Comparison of ENCODE assay signal across 12 cellular contexts in the genomic region with DNA sequence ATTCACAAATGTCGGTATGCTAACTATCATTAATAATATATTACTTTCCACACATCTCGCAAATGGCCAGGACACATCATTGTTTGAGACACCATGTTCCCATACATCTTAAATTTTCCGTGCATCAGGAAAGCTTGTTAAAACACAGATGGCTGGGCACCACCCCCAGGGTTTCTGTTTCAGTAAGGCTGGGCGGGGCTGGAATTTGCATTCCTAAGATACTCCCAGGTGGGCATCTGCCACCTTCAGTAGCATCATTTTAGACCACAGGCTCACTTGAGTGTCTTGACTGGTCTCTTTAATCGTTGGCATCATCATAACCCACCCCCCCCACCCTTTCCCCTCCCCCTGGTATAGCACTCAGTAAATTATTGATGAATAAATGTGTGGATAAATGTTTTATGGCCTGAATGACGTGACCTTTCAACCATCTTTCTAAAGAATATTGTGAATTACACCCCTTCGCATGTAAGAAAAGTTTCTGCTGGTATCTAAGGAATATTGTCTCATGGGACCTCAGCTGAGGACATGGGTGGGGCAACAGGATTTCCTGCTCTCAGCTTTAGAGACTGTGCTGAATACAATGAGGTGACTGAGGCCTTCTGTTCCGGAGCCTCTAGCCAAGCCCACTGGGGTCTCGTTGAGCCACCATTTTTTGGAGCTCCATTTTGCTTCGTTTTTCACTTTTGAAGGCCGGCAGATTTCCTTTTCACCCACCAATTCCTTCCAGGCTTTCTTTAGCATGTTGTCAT.
DNase-seq lines count a peak whose midpoint lies in the region; ATAC-seq and TF ChIP-seq lines count a peak whose summit lies in the region.
"Had no signal": no experiment of that assay in that cellular context is flagged by ENCODE, and none has a peak within 500 bp of the region (broad histone marks: within the 10 kb centered on the region; RNA-seq: fewer than 3 reads in every experiment).

No MANE protein-coding gene starts in this region.

- peak overlapping the region; percentile 90 for H3K27ac Mint-ChIP-seq in endothelial cell (ENCODE audit: unreplicated experiment)
- H3K27ac Mint-ChIP-seq in naive thymus-derived CD8-positive, alpha-beta T cell: peak overlapping the region in 9 of 10 donors; percentile 2 to 84 (median 74)

- H3K18ac ChIP-seq in mesendoderm (ENCODE audit: low read length): no peak overlapping the region

- DNase-seq in Right ventricle myocardium inferior (ENCODE audit: missing footprints) (no peak), cardiac septum (ENCODE audit: low spot score) (no peak), endothelial cell (ENCODE audit: low spot score) (no peak), vagina (ENCODE audit: extremely low spot score in 2 of 2) (no peak), NCI-H2081 treated with DMSO at 0.1 percent for 48 hours (lab: John Stamatoyannopoulos, UW) (no peak), mesendoderm (no peak)
- DNase-seq in naive thymus-derived CD8-positive, alpha-beta T cell: no peak
- DNase-seq in activated CD8-positive, alpha-beta memory T cell treated with anti-CD3 and anti-CD28 coated beads, Interleukin-2, amount 50 U/mL, for 48 hours: no peak
- DNase-seq: activated CD4-positive, alpha-beta T cell treated with anti-CD3 and anti-CD28 coated beads, Interleukin-2, amount 50 U/mL, for 48 hours; NCI-H2171 treated with DMSO at 0.1 percent for 48 hours; SHP77 had no signal

- no peaks in the 10 kb centered on the region for H3K36me3 ChIP-seq in vagina
- no peaks in the 10 kb centered on the region for H3K36me3 ChIP-seq in mesendoderm (ENCODE audit: control insufficient read depth, insufficient read depth, low read length)
- H3K36me3 ChIP-seq: cardiac muscle cell had no signal

- no peak overlapping the region for H4K8ac ChIP-seq in mesendoderm (ENCODE audit: low read depth, low read length)

- peaks cover 12% of the 10 kb centered on the region for H3K36me3 Mint-ChIP-seq in endothelial cell (ENCODE audit: low read depth, unreplicated experiment)
- H3K36me3 Mint-ChIP-seq in naive thymus-derived CD8-positive, alpha-beta T cell: peaks cover 27 to 55% (median 51%) of the 10 kb centered on the region in 3 donors

- intact Hi-C loops in Right ventricle myocardium inferior (cut with DNase I) (loop anchor here (2.0 kb wide), 1 partner anchor 124 kb away; a partner anchor contains a TSS), cardiac septum (cut with DNase I) (loop anchor here (5.0 to 10.0 kb wide), 2 partner anchors 139 to 182 kb away; no protein-coding TSS in a partner anchor), vagina (cut with DNase I) (no loop called here)

- no peaks in the 10 kb centered on the region for H3K9me3 ChIP-seq in vagina

- POLR2A ChIA-PET in naive thymus-derived CD8-positive, alpha-beta T cell (lab: Charles Lee): interaction anchor here (0.6 kb wide), 1 partner anchor 30 kb away, joined by 5 read pairs; no protein-coding TSS in a partner anchor

- H3K27me3 ChIP-seq in vagina (no peaks in the 10 kb centered on the region), mesendoderm (ENCODE audit: insufficient read depth, low read length, poor library complexity) (no peaks in the 10 kb centered on the region)
- H3K27me3 ChIP-seq: cardiac muscle cell had no signal

- no peak overlapping the region for H2BK120ac ChIP-seq in mesendoderm (ENCODE audit: low read depth, low read length)

- no peaks in the 10 kb centered on the region for H3K9me3 Mint-ChIP-seq in endothelial cell (ENCODE audit: unreplicated experiment)
- H3K9me3 Mint-ChIP-seq in naive thymus-derived CD8-positive, alpha-beta T cell: peaks cover 5 to 18% (median 13%) of the 10 kb centered on the region in 9 donors

- H2BK5ac ChIP-seq in mesendoderm (ENCODE audit: low read length): no peak overlapping the region

- H4K5ac ChIP-seq in mesendoderm (ENCODE audit: low read length): no peak overlapping the region

- peak overlapping the region; percentile 73 for H3K27ac ChIP-seq in vagina
- H3K27ac ChIP-seq in mesendoderm (ENCODE audit: low read depth, low read length): no peak overlapping the region
- H3K27ac ChIP-seq: cardiac muscle cell had no signal

- ATAC-seq in Right ventricle myocardium inferior: peak; percentile 66
- ATAC-seq in naive thymus-derived CD8-positive, alpha-beta T cell: no peak

- 100% methylated on average over 1 of the region's 11 CpGs for WGBS in mesendoderm (ENCODE audit: extremely low coverage, insufficient coverage, low lambda C conversion rate)

- H3K56ac ChIP-seq in mesendoderm (ENCODE audit: low read length): no peak overlapping the region

- no peak overlapping the region for H2BK15ac ChIP-seq in mesendoderm (replicated peaks; ENCODE audit: low read depth)

- no peak overlapping the region for H2AK5ac ChIP-seq in mesendoderm (ENCODE audit: low read length)

- peaks cover 5% of the 10 kb centered on the region for H3K27me3 Mint-ChIP-seq in endothelial cell (ENCODE audit: unreplicated experiment)
- no peaks in the 10 kb centered on the region for H3K27me3 Mint-ChIP-seq in naive thymus-derived CD8-positive, alpha-beta T cell

- no peak for TF ChIP-seq POLR2A in vagina (IDR thresholded peaks at IDR 0.05)

- H3K23ac ChIP-seq in mesendoderm (ENCODE audit: low read length): no peak overlapping the region

- H3K4me1 Mint-ChIP-seq in endothelial cell (ENCODE audit: unreplicated experiment): peaks cover 51% of the 10 kb centered on the region
- peaks cover 52 to 87% (median 82%) of the 10 kb centered on the region in 4 donors for H3K4me1 Mint-ChIP-seq in naive thymus-derived CD8-positive, alpha-beta T cell

- H3K79me2 ChIP-seq in mesendoderm (ENCODE audit: control insufficient read depth, insufficient read depth, low read length): no peaks in the 10 kb centered on the region

- H3K4me1 ChIP-seq in vagina (peaks cover 40% of the 10 kb centered on the region), mesendoderm (ENCODE audit: control insufficient read depth, low read depth, low read length) (no peaks in the 10 kb centered on the region)

- TF ChIP-seq CTCF in endothelial cell (IDR thresholded peaks at IDR 0.05; ENCODE audit: unreplicated experiment): no peak
- TF ChIP-seq CTCF in vagina (IDR thresholded peaks at IDR 0.05): no peak

- no peak overlapping the region for H3K4me2 ChIP-seq in mesendoderm (ENCODE audit: low read length)

- no peak overlapping the region for H3K4ac ChIP-seq in mesendoderm (ENCODE audit: low read depth, low read length)

- no peak overlapping the region for H3K9ac ChIP-seq in mesendoderm (ENCODE audit: low read length)

- no peaks in the 10 kb centered on the region for H3K79me1 ChIP-seq in mesendoderm (ENCODE audit: low read length)

- H3K4me3 ChIP-seq in vagina (no peak overlapping the region), mesendoderm (ENCODE audit: low read length) (no peak overlapping the region)
- H3K4me3 ChIP-seq: cardiac muscle cell had no signal

- no peak overlapping the region for H3K4me3 Mint-ChIP-seq in endothelial cell (ENCODE audit: unreplicated experiment)
- peak overlapping the region in 9 of 10 donors; percentile 30 to 65 (median 55) for H3K4me3 Mint-ChIP-seq in naive thymus-derived CD8-positive, alpha-beta T cell
